Comparison of ENCODE assay signal across 27 cellular contexts in genomic region chr16:75204410-75204758, GRCh38. TPM values are rescaled to one million over a fixed set of nuclear protein-coding genes. Genes with fewer than 3 reads are reported as not detected.
"Had no signal": no experiment of that assay in that cellular context is flagged by ENCODE, and none has a peak within 500 bp of the region (broad histone marks: within the 10 kb centered on the region; RNA-seq: fewer than 3 reads in every experiment).

No MANE protein-coding gene starts in this region.

- H3K36me3 ChIP-seq: ascending aorta, colonic mucosa, esophagus muscularis mucosa, tibial nerve had no signal

- H3K36me3 Mint-ChIP-seq: activated naive CD4-positive, alpha-beta T cell treated with anti-CD3 and anti-CD28 coated beads, Interleukin-2, amount 10 ng/mL, durations not matched to agents 7 days and 5 days; naive thymus-derived CD4-positive, alpha-beta T cell had no signal

- H3K27me3 Mint-ChIP-seq: activated CD4-positive, alpha-beta T cell treated with anti-CD3 and anti-CD28 coated beads for 36 hours; stimulated activated naive CD8-positive, alpha-beta T cell treated with anti-CD3 and anti-CD28 coated beads, Interleukin-15, Interleukin-2, amounts not matched to agents 100 ng/mL and 50 ng/mL, for 24 hours had no signal

- H3K9me3 ChIP-seq: ascending aorta, colonic mucosa, esophagus muscularis mucosa, tibial nerve had no signal

- FAIRE-seq: frontal cortex had no signal

- H3K27me3 ChIP-seq: ascending aorta, colonic mucosa had no signal

- ATAC-seq: activated CD4-positive, alpha-beta T cell treated with anti-CD3 and anti-CD28 coated beads for 36 hours; effector memory CD8-positive, alpha-beta T cell; naive thymus-derived CD4-positive, alpha-beta T cell had no signal

- H3K27ac ChIP-seq: ascending aorta, colonic mucosa, dorsolateral prefrontal cortex, esophagus muscularis mucosa, tibial nerve had no signal

- DNase-seq: activated B cell treated with CpG ODN at 0.5 μM for 24 hours; activated CD4-positive, alpha-beta T cell treated with anti-CD3 and anti-CD28 coated beads for 36 hours; activated CD4-positive, alpha-beta T cell treated with anti-CD3 and anti-CD28 coated beads, Interleukin-2, amount 50 U/mL, for 4 hours; activated CD8-positive, alpha-beta memory T cell treated with anti-CD3 and anti-CD28 coated beads for 24 hours; activated CD8-positive, alpha-beta memory T cell treated with anti-CD3 and anti-CD28 coated beads, Interleukin-2, amount 50 U/mL, for 4 hours; activated naive CD4-positive, alpha-beta T cell treated with anti-CD3 and anti-CD28 coated beads, Interleukin-2, amount 10 ng/mL, durations not matched to agents 7 days and 5 days; activated T-cell treated with anti-CD3 and anti-CD28 coated beads, Interleukin-2, amount 50 U/mL, for 48 hours; colonic mucosa; effector memory CD8-positive, alpha-beta T cell; glutamatergic neuron; hippocampal formation; naive thymus-derived CD4-positive, alpha-beta T cell; retina; stimulated activated CD4-positive, alpha-beta T cell treated with anti-CD3 and anti-CD28 coated beads, Interleukin-12 subunit alpha, Interleukin-12 subunit beta, amount 100 ng/mL, for 4 hours; stimulated activated CD4-positive, alpha-beta T cell treated with anti-CD3 and anti-CD28 coated beads, Interleukin-4, amount 100 ng/mL, for 4 hours had no signal

- H3K4me3 ChIP-seq: ascending aorta, colonic mucosa, dorsolateral prefrontal cortex, esophagus muscularis mucosa, lung, tibial nerve had no signal

- H3K4me3 Mint-ChIP-seq: activated B cell treated with CpG ODN at 0.5 μM for 24 hours; activated CD4-positive, alpha-beta T cell treated with anti-CD3 and anti-CD28 coated beads for 36 hours; activated naive CD4-positive, alpha-beta T cell treated with anti-CD3 and anti-CD28 coated beads, Interleukin-2, amount 10 ng/mL, durations not matched to agents 7 days and 5 days; central memory CD8-positive, alpha-beta T cell; effector memory CD8-positive, alpha-beta T cell; naive thymus-derived CD4-positive, alpha-beta T cell; neural crest cell; stimulated activated naive CD8-positive, alpha-beta T cell treated with anti-CD3 and anti-CD28 coated beads, Interleukin-15, Interleukin-2, amounts not matched to agents 100 ng/mL and 50 ng/mL, for 24 hours; T-helper 1 cell treated with Interleukin-12 subunit alpha and Interleukin-12 subunit beta and Interleukin-4 antibody, amounts not matched to agents 30 μg/mL and 1 μg/mL, for 36 hours had no signal

- H3K27ac Mint-ChIP-seq: activated B cell treated with CpG ODN at 0.5 μM for 24 hours; activated CD4-positive, alpha-beta T cell treated with anti-CD3 and anti-CD28 coated beads for 36 hours; activated naive CD4-positive, alpha-beta T cell treated with anti-CD3 and anti-CD28 coated beads, Interleukin-2, amount 10 ng/mL, durations not matched to agents 7 days and 5 days; effector memory CD8-positive, alpha-beta T cell; progenitor cell of endocrine pancreas; stimulated activated naive CD8-positive, alpha-beta T cell treated with anti-CD3 and anti-CD28 coated beads, Interleukin-15, Interleukin-2, amounts not matched to agents 100 ng/mL and 50 ng/mL, for 24 hours had no signal

- H3K4me1 ChIP-seq: colonic mucosa had no signal

RNA-seq across cellular contexts. Expression of gene CTRB2, which starts 2.6 kb away (rescaled TPM):
- total RNA-seq: activated B cell treated with CpG ODN at 0.5 μM for 24 hours; activated CD4-positive, alpha-beta T cell treated with anti-CD3 and anti-CD28 coated beads for 36 hours; ascending aorta; esophagus muscularis mucosa; frontal cortex; naive thymus-derived CD4-positive, alpha-beta T cell; neural crest cell; omental fat pad had no signal
- polyA plus RNA-seq: naive thymus-derived CD4-positive, alpha-beta T cell had no signal

RNA-seq across cellular contexts. Expression of gene CTRB1, which starts 14.4 kb away (rescaled TPM):
- total RNA-seq: activated B cell treated with CpG ODN at 0.5 μM for 24 hours; activated CD4-positive, alpha-beta T cell treated with anti-CD3 and anti-CD28 coated beads for 36 hours; ascending aorta; esophagus muscularis mucosa; frontal cortex; naive thymus-derived CD4-positive, alpha-beta T cell; neural crest cell; progenitor cell of endocrine pancreas had no signal
- polyA plus RNA-seq: naive thymus-derived CD4-positive, alpha-beta T cell had no signal

RNA-seq across cellular contexts. Expression of gene BCAR1, which starts 47.0 kb away (rescaled TPM):
- total RNA-seq: activated B cell treated with CpG ODN at 0.5 μM for 24 hours; naive thymus-derived CD4-positive, alpha-beta T cell had no signal
- polyA plus RNA-seq: naive thymus-derived CD4-positive, alpha-beta T cell had no signal
